ENCODE assay signal across 8 cellular contexts in genomic region chr22:30500628-30501027, GRCh38. TPM values are rescaled to one million over a fixed set of nuclear protein-coding genes. Genes with fewer than 3 reads are reported as not detected.
"Had no signal": no experiment of that assay in that cellular context is flagged by ENCODE, and none has a peak within 500 bp of the region (broad histone marks: within the 10 kb centered on the region; RNA-seq: fewer than 3 reads in every experiment).

No MANE protein-coding gene starts in this region.

- H3K4me3 Mint-ChIP-seq: GM23338, H9 had no signal

- ATAC-seq: GM23338 had no signal

- H3K4me1 Mint-ChIP-seq: GM23338, H9 had no signal

- H3K4me2 ChIP-seq: GM23338 had no signal

- FAIRE-seq: H1, H54 had no signal

- H3K9me3 Mint-ChIP-seq: GM23338, H9 had no signal

- H3K4me3 ChIP-seq: GM23338 had no signal

- DNase-seq: H9, HCEC 1CT, IMR-90, KBM-7 had no signal

- H3K27ac Mint-ChIP-seq: GM23338, H9 had no signal

- H2AFZ ChIP-seq: GM23338 had no signal

RNA-seq across cellular contexts. Expression of gene SEC14L4, which starts 4.9 kb away (rescaled TPM):
- total RNA-seq: HT1080, IMR-90 had no signal
- polyA plus RNA-seq: IMR-90 had no signal

RNA-seq across cellular contexts. Expression of gene SEC14L3, which starts 28.8 kb away (rescaled TPM):
- total RNA-seq: GM23338, H1, H9, HT1080, IMR-90 had no signal
- polyA plus RNA-seq: GM23338, H1, IMR-90 had no signal

RNA-seq across cellular contexts. Expression of gene SEC14L6, which starts 45.9 kb away (rescaled TPM):
- total RNA-seq: HT1080, IMR-90 had no signal
